In genomic region chr16:89265647-89266046, GRCh38 we compare ENCODE assay signal across 25 cellular contexts. TPM values are rescaled to one million over a fixed set of nuclear protein-coding genes. Genes with fewer than 3 reads are reported as not detected.
DNase-seq lines count a peak whose midpoint lies in the region; ATAC-seq and TF ChIP-seq lines count a peak whose summit lies in the region.
"Had no signal": no experiment of that assay in that cellular context is flagged by ENCODE, and none has a peak within 500 bp of the region (broad histone marks: within the 10 kb centered on the region; RNA-seq: fewer than 3 reads in every experiment).

No MANE protein-coding gene starts in this region.

- H3K4me3 ChIP-seq in spleen = no peak overlapping the region
- H3K4me3 ChIP-seq: BLaER1 treated with 17β-estradiol and CSF1 and Interleukin-3, amounts not matched to agents 10 nM and 100 nM; GM23248 had no signal

- H3K27me3 ChIP-seq in spleen (replicated peaks in 1 of 7) = no peaks in the 10 kb centered on the region
- H3K27me3 ChIP-seq: BLaER1 treated with 17β-estradiol and CSF1 and Interleukin-3, amounts not matched to agents 10 nM and 100 nM had no signal

- TF ChIP-seq CTCF in activated CD8-positive, alpha-beta T cell treated with anti-CD3 and anti-CD28 coated beads for 36 hours (IDR thresholded peaks at IDR 0.05) = no peak
- no peak for TF ChIP-seq CTCF in natural killer cell (IDR thresholded peaks at IDR 0.05)
- no peak for TF ChIP-seq CTCF in spleen (IDR thresholded peaks at IDR 0.05 in 8 of 11, conservative IDR thresholded peaks at IDR 0.05 in 3 of 11)

- POLR2A ChIA-PET in activated CD8-positive, alpha-beta T cell treated with anti-CD3 and anti-CD28 coated beads for 36 hours (lab: Charles Lee) = no interaction called here
- POLR2A ChIA-PET in activated CD8-positive, alpha-beta T cell treated with anti-CD3 and anti-CD28 coated beads, Interleukin-2, amount 10 ng/mL, durations not matched to agents 7 days and 5 days (lab: Charles Lee) = no interaction called here

- H3K4me3 Mint-ChIP-seq in activated CD8-positive, alpha-beta T cell treated with anti-CD3 and anti-CD28 coated beads for 36 hours = peak overlapping the region; percentile 15
- no peak overlapping the region for H3K4me3 Mint-ChIP-seq in activated CD8-positive, alpha-beta T cell treated with anti-CD3 and anti-CD28 coated beads, Interleukin-2, amount 10 ng/mL, durations not matched to agents 7 days and 5 days
- no peak overlapping the region for H3K4me3 Mint-ChIP-seq in natural killer cell treated with Interleukin-12 subunit alpha and Interleukin-12 subunit beta and Interleukin-15 and Interleukin-18, amount 100 ng/mL, for 72 hours
- no peak overlapping the region for H3K4me3 Mint-ChIP-seq in natural killer cell
- H3K4me3 Mint-ChIP-seq in central memory CD8-positive, alpha-beta T cell = no peak overlapping the region
- H3K4me3 Mint-ChIP-seq: CD4-positive, alpha-beta memory T cell had no signal

- no peak overlapping the region for H3K27ac ChIP-seq in spleen
- H3K27ac ChIP-seq: 22Rv1; BLaER1 treated with 17β-estradiol and CSF1 and Interleukin-3, amounts not matched to agents 10 nM and 100 nM; GM23248; HL-60 had no signal

- no peaks in the 10 kb centered on the region for H3K9me3 Mint-ChIP-seq in activated CD8-positive, alpha-beta T cell treated with anti-CD3 and anti-CD28 coated beads for 36 hours
- peaks cover 6% of the 10 kb centered on the region for H3K9me3 Mint-ChIP-seq in activated CD8-positive, alpha-beta T cell treated with anti-CD3 and anti-CD28 coated beads, Interleukin-2, amount 10 ng/mL, durations not matched to agents 7 days and 5 days (ENCODE audit: insufficient read depth)
- no peaks in the 10 kb centered on the region for H3K9me3 Mint-ChIP-seq in natural killer cell treated with Interleukin-12 subunit alpha and Interleukin-12 subunit beta and Interleukin-15 and Interleukin-18, amount 100 ng/mL, for 72 hours
- H3K9me3 Mint-ChIP-seq in natural killer cell = no peaks in the 10 kb centered on the region
- no peaks in the 10 kb centered on the region for H3K9me3 Mint-ChIP-seq in central memory CD8-positive, alpha-beta T cell

- no peak for TF ChIP-seq POLR2A in spleen (IDR thresholded peaks at IDR 0.05)

- no peak for DNase-seq in activated CD8-positive, alpha-beta T cell treated with anti-CD3 and anti-CD28 coated beads for 36 hours
- DNase-seq in activated CD8-positive, alpha-beta T cell treated with anti-CD3 and anti-CD28 coated beads, Interleukin-2, amount 10 ng/mL, durations not matched to agents 7 days and 5 days = no peak
- peak; percentile 40 for DNase-seq in natural killer cell treated with Interleukin-12 subunit alpha and Interleukin-12 subunit beta and Interleukin-15 and Interleukin-18, amount 100 ng/mL, for 72 hours (ENCODE audit: low spot score)
- DNase-seq in natural killer cell (no peak), spleen (peak; percentile 57), NCI-H446 (lab: John Stamatoyannopoulos, UW) (no peak)
- no peak for DNase-seq in central memory CD8-positive, alpha-beta T cell (ENCODE audit: low spot score in 2 of 2)
- no peak for DNase-seq in stimulated activated CD4-positive, alpha-beta T cell treated with anti-CD3 and anti-CD28 coated beads, Interleukin-2, amount 100 ng/mL, for 24 hours
- DNase-seq: ACHN; Caco-2; CD4-positive, alpha-beta memory T cell; DMS 273 treated with DMSO at 0.1 percent for 48 hours; DMS79 treated with DMSO at 0.1 percent for 48 hours; GM23248; HCEC 1CT; KG1; NCI-H1092; NCI-H1436 treated with DMSO at 0.1 percent for 48 hours; NCI-H1930; NCI-H510A; NCI-H774; NK-92 treated with Interleukin-12 subunit alpha and Interleukin-12 subunit beta, amount 100 ng/mL, for 24 hours had no signal

- ATAC-seq in activated CD8-positive, alpha-beta T cell treated with anti-CD3 and anti-CD28 coated beads for 36 hours = no peak
- ATAC-seq in activated CD8-positive, alpha-beta T cell treated with anti-CD3 and anti-CD28 coated beads, Interleukin-2, amount 10 ng/mL, durations not matched to agents 7 days and 5 days = no peak
- ATAC-seq in natural killer cell treated with Interleukin-12 subunit alpha and Interleukin-12 subunit beta and Interleukin-15 and Interleukin-18, amount 100 ng/mL, for 72 hours = peak in 1 of 2 donors; percentile 3
- ATAC-seq in natural killer cell = no peak
- no peak for ATAC-seq in central memory CD8-positive, alpha-beta T cell (replicated peaks; ENCODE audit: extremely low read depth, poor library complexity, severe bottlenecking)

- intact Hi-C loops in activated CD8-positive, alpha-beta T cell treated with anti-CD3 and anti-CD28 coated beads for 36 hours (cut with micrococcal nuclease) = no loop called here
- intact Hi-C loops in natural killer cell (cut with micrococcal nuclease) (no loop called here), spleen (cut with DNase I; ENCODE audit: low total_unique reads) (no loop called here)

- peaks cover 0 to 26% (median 2%) of the 10 kb centered on the region in 6 donors for H3K4me1 ChIP-seq in spleen
- H3K4me1 ChIP-seq: Caco-2 had no signal

- no peaks in the 10 kb centered on the region for H3K27me3 Mint-ChIP-seq in activated CD8-positive, alpha-beta T cell treated with anti-CD3 and anti-CD28 coated beads for 36 hours
- no peaks in the 10 kb centered on the region for H3K27me3 Mint-ChIP-seq in activated CD8-positive, alpha-beta T cell treated with anti-CD3 and anti-CD28 coated beads, Interleukin-2, amount 10 ng/mL, durations not matched to agents 7 days and 5 days (ENCODE audit: low read depth)
- H3K27me3 Mint-ChIP-seq in natural killer cell treated with Interleukin-12 subunit alpha and Interleukin-12 subunit beta and Interleukin-15 and Interleukin-18, amount 100 ng/mL, for 72 hours = no peaks in the 10 kb centered on the region
- H3K27me3 Mint-ChIP-seq in natural killer cell (ENCODE audit: low read depth in 2 of 2) = no peaks in the 10 kb centered on the region
- H3K27me3 Mint-ChIP-seq in central memory CD8-positive, alpha-beta T cell = no peaks in the 10 kb centered on the region
- H3K27me3 Mint-ChIP-seq: CD4-positive, alpha-beta memory T cell had no signal

- WGBS in spleen, 5 donors = 92 to 98% (median 94%) methylated on average over 16 to 21 of the region's 21 CpGs

- CTCF ChIA-PET in activated CD8-positive, alpha-beta T cell treated with anti-CD3 and anti-CD28 coated beads for 36 hours (lab: Charles Lee) = no interaction called here
- CTCF ChIA-PET in activated CD8-positive, alpha-beta T cell treated with anti-CD3 and anti-CD28 coated beads, Interleukin-2, amount 10 ng/mL, durations not matched to agents 7 days and 5 days (lab: Charles Lee) = interaction anchor here (0.8 kb wide), 1 partner anchor 24 kb away, joined by 4 read pairs; no protein-coding TSS in a partner anchor

- peaks cover 3 to 63% (median 48%) of the 10 kb centered on the region in 6 donors for H3K36me3 ChIP-seq in spleen

- H3K27ac Mint-ChIP-seq in activated CD8-positive, alpha-beta T cell treated with anti-CD3 and anti-CD28 coated beads for 36 hours = no peak overlapping the region
- H3K27ac Mint-ChIP-seq in activated CD8-positive, alpha-beta T cell treated with anti-CD3 and anti-CD28 coated beads, Interleukin-2, amount 10 ng/mL, durations not matched to agents 7 days and 5 days = no peak overlapping the region
- H3K27ac Mint-ChIP-seq in natural killer cell treated with Interleukin-12 subunit alpha and Interleukin-12 subunit beta and Interleukin-15 and Interleukin-18, amount 100 ng/mL, for 72 hours = no peak overlapping the region
- H3K27ac Mint-ChIP-seq in natural killer cell = no peak overlapping the region
- peak overlapping the region; percentile 25 for H3K27ac Mint-ChIP-seq in central memory CD8-positive, alpha-beta T cell (ENCODE audit: low read depth)

- H3K9me3 ChIP-seq in spleen = peaks cover 0 to 13% (median 11%) of the 10 kb centered on the region in 8 donors
- H3K9me3 ChIP-seq: Caco-2 had no signal

- no peaks in the 10 kb centered on the region for H3K4me1 Mint-ChIP-seq in activated CD8-positive, alpha-beta T cell treated with anti-CD3 and anti-CD28 coated beads for 36 hours (ENCODE audit: low read depth)
- H3K4me1 Mint-ChIP-seq in activated CD8-positive, alpha-beta T cell treated with anti-CD3 and anti-CD28 coated beads, Interleukin-2, amount 10 ng/mL, durations not matched to agents 7 days and 5 days (ENCODE audit: low read depth) = peaks cover 10% of the 10 kb centered on the region
- peaks cover 0 to 11% of the 10 kb centered on the region in 2 donors for H3K4me1 Mint-ChIP-seq in natural killer cell treated with Interleukin-12 subunit alpha and Interleukin-12 subunit beta and Interleukin-15 and Interleukin-18, amount 100 ng/mL, for 72 hours (ENCODE audit: low read depth in 2 of 2)
- H3K4me1 Mint-ChIP-seq in natural killer cell = peaks cover 14 to 19% of the 10 kb centered on the region in 2 donors
- peaks cover 12% of the 10 kb centered on the region for H3K4me1 Mint-ChIP-seq in central memory CD8-positive, alpha-beta T cell

- peaks cover 13% of the 10 kb centered on the region for H3K36me3 Mint-ChIP-seq in activated CD8-positive, alpha-beta T cell treated with anti-CD3 and anti-CD28 coated beads for 36 hours (ENCODE audit: low read depth)
- peaks cover 19% of the 10 kb centered on the region for H3K36me3 Mint-ChIP-seq in activated CD8-positive, alpha-beta T cell treated with anti-CD3 and anti-CD28 coated beads, Interleukin-2, amount 10 ng/mL, durations not matched to agents 7 days and 5 days (ENCODE audit: low read depth)
- no peaks in the 10 kb centered on the region for H3K36me3 Mint-ChIP-seq in natural killer cell treated with Interleukin-12 subunit alpha and Interleukin-12 subunit beta and Interleukin-15 and Interleukin-18, amount 100 ng/mL, for 72 hours
- no peaks in the 10 kb centered on the region for H3K36me3 Mint-ChIP-seq in natural killer cell
- H3K36me3 Mint-ChIP-seq in central memory CD8-positive, alpha-beta T cell (ENCODE audit: insufficient read depth) = peaks cover 29% of the 10 kb centered on the region

RNA-seq across cellular contexts. Expression of gene ZNF778, which starts 48.1 kb away (rescaled TPM):
- total RNA-seq in activated CD8-positive, alpha-beta T cell treated with anti-CD3 and anti-CD28 coated beads for 36 hours = 1 to 10 TPM; 4.3 to 6.2 TPM
- total RNA-seq in activated CD8-positive, alpha-beta T cell treated with anti-CD3 and anti-CD28 coated beads, Interleukin-2, amount 10 ng/mL, durations not matched to agents 7 days and 5 days = 1 to 10 TPM; 4.9 to 7.4 TPM
- total RNA-seq in natural killer cell treated with Interleukin-12 subunit alpha and Interleukin-12 subunit beta and Interleukin-15 and Interleukin-18, amount 100 ng/mL, for 72 hours = 10 to 100 TPM in 1 of 2 donors, 1 to 10 TPM in 1; 7.5 to 23.3 TPM
- total RNA-seq in natural killer cell (10 to 100 TPM in 2 of 3 donors, 1 to 10 TPM in 1; 7.0 to 14.1 (median 11.8) TPM), spleen (10 to 100 TPM in 6 of 7 donors, 1 to 10 TPM in 1; 9.4 to 34.4 (median 12.9) TPM)
- 1 to 10 TPM; 1.6 to 3.1 (median 1.8) TPM for polyA plus RNA-seq in spleen

Comparison
In these comparisons a context has a peak if more than half of its experiments do, and no peak if none do; other contexts are left out.
1. DNase-seq: peak in natural killer cell treated with Interleukin-12 subunit alpha and Interleukin-12 subunit beta and Interleukin-15 and Interleukin-18, amount 100 ng/mL, for 72 hours (single experiment) and spleen (single experiment); none in activated CD8-positive, alpha-beta T cell treated with anti-CD3 and anti-CD28 coated beads for 36 hours (single experiment), activated CD8-positive, alpha-beta T cell treated with anti-CD3 and anti-CD28 coated beads, Interleukin-2, amount 10 ng/mL, durations not matched to agents 7 days and 5 days (single experiment), natural killer cell (single experiment), central memory CD8-positive, alpha-beta T cell (0 of 2), stimulated activated CD4-positive, alpha-beta T cell treated with anti-CD3 and anti-CD28 coated beads, Interleukin-2, amount 100 ng/mL, for 24 hours (0 of 2) and NCI-H446 (0 of 2).